ENCODE assay signal across 8 cellular contexts in genomic region chr19:48510421-48511268, GRCh38. TPM values are rescaled to one million over a fixed set of nuclear protein-coding genes. Genes with fewer than 3 reads are reported as not detected.
DNase-seq lines count a peak whose midpoint lies in the region; ATAC-seq and TF ChIP-seq lines count a peak whose summit lies in the region.

No MANE protein-coding gene starts in this region.

- H3K36me3 Mint-ChIP-seq in activated T-cell treated with anti-CD3 and anti-CD28 coated beads, Interleukin-2, amount 50 U/mL, for 24 hours (ENCODE audit: low read depth) = peaks cover 6% of the 10 kb centered on the region
- no peaks in the 10 kb centered on the region for H3K36me3 Mint-ChIP-seq in naive B cell
- no peaks in the 10 kb centered on the region for H3K36me3 Mint-ChIP-seq in stimulated activated naive B cell treated with anti-CD40 and anti-IgM and Interleukin-4, amounts not matched to agents 10 μg/mL and 1 μg/mL and 100 μg/mL, for 72 hours

- H3K4me3 ChIP-seq in esophagus squamous epithelium = peak overlapping the region in 3 of 4 donors; percentile 12 to 52 (median 22)

- ATAC-seq in naive B cell (ENCODE audit: low read depth in 2 of 2) (peak; percentile 57 to 68), HG02938 (IDR thresholded peaks at IDR 0.05; ENCODE audit: unreplicated experiment) (no peak)
- ATAC-seq in stimulated activated naive B cell treated with anti-CD40 and anti-IgM and Interleukin-4, amounts not matched to agents 10 μg/mL and 1 μg/mL and 100 μg/mL, for 72 hours (replicated peaks) = peak; percentile 65 to 71

- H3K27me3 ChIP-seq in esophagus squamous epithelium = peaks cover 5 to 52% (median 11%) of the 10 kb centered on the region in 4 donors

- H3K27ac Mint-ChIP-seq in activated T-cell treated with anti-CD3 and anti-CD28 coated beads, Interleukin-2, amount 50 U/mL, for 24 hours = peak overlapping the region; percentile 71
- H3K27ac Mint-ChIP-seq in naive B cell = peak overlapping the region in 2 of 6 donors; percentile 21 to 56
- H3K27ac Mint-ChIP-seq in stimulated activated naive B cell treated with anti-CD40 and anti-IgM and Interleukin-4, amounts not matched to agents 10 μg/mL and 1 μg/mL and 100 μg/mL, for 72 hours = no peak overlapping the region

- no peaks in the 10 kb centered on the region for H3K36me3 ChIP-seq in esophagus squamous epithelium

- WGBS in esophagus squamous epithelium, 2 donors = 3 to 12% methylated on average over 12 to 15 of the region's 24 CpGs

- no peaks in the 10 kb centered on the region for H3K27me3 Mint-ChIP-seq in activated T-cell treated with anti-CD3 and anti-CD28 coated beads, Interleukin-2, amount 50 U/mL, for 24 hours
- H3K27me3 Mint-ChIP-seq in naive B cell = peaks cover 8 to 39% (median 12%) of the 10 kb centered on the region in 3 donors
- H3K27me3 Mint-ChIP-seq in stimulated activated naive B cell treated with anti-CD40 and anti-IgM and Interleukin-4, amounts not matched to agents 10 μg/mL and 1 μg/mL and 100 μg/mL, for 72 hours = peaks cover 13 to 20% of the 10 kb centered on the region in 2 donors

- no peak for TF ChIP-seq POLR2A in esophagus squamous epithelium (IDR thresholded peaks at IDR 0.05)

- TF ChIP-seq CTCF in esophagus squamous epithelium (IDR thresholded peaks at IDR 0.05) = no peak

- no peaks in the 10 kb centered on the region for H3K9me3 ChIP-seq in esophagus squamous epithelium

- peaks cover 18% of the 10 kb centered on the region for H3K4me1 Mint-ChIP-seq in activated T-cell treated with anti-CD3 and anti-CD28 coated beads, Interleukin-2, amount 50 U/mL, for 24 hours (ENCODE audit: low read depth)
- H3K4me1 Mint-ChIP-seq in naive B cell = peaks cover 11 to 18% (median 14%) of the 10 kb centered on the region in 3 donors
- H3K4me1 Mint-ChIP-seq in stimulated activated naive B cell treated with anti-CD40 and anti-IgM and Interleukin-4, amounts not matched to agents 10 μg/mL and 1 μg/mL and 100 μg/mL, for 72 hours = peaks cover 6 to 18% of the 10 kb centered on the region in 2 donors

- no peaks in the 10 kb centered on the region for H3K9me3 Mint-ChIP-seq in activated T-cell treated with anti-CD3 and anti-CD28 coated beads, Interleukin-2, amount 50 U/mL, for 24 hours
- no peaks in the 10 kb centered on the region for H3K9me3 Mint-ChIP-seq in naive B cell
- H3K9me3 Mint-ChIP-seq in stimulated activated naive B cell treated with anti-CD40 and anti-IgM and Interleukin-4, amounts not matched to agents 10 μg/mL and 1 μg/mL and 100 μg/mL, for 72 hours = no peaks in the 10 kb centered on the region

- peak; percentile 44 for DNase-seq in NK-92 treated with Interleukin-12 subunit alpha and Interleukin-12 subunit beta, amount 100 ng/mL, for 24 hours (lab: John Stamatoyannopoulos, UW)
- no peak for DNase-seq in NK-92 (lab: John Stamatoyannopoulos, UW; ENCODE audit: unreplicated experiment)
- DNase-seq in NCI-H82 treated with DMSO at 0.1 percent for 48 hours (lab: John Stamatoyannopoulos, UW; ENCODE audit: unreplicated experiment) = peak; percentile 41
- DNase-seq in activated T-cell treated with anti-CD3 and anti-CD28 coated beads, Interleukin-2, amount 50 U/mL, for 24 hours = peak; percentile 86
- DNase-seq in esophagus squamous epithelium (lab: John Stamatoyannopoulos, UW) = no peak
- peak; percentile 61 for DNase-seq in naive B cell
- DNase-seq in stimulated activated naive B cell treated with anti-CD40 and anti-IgM and Interleukin-4, amounts not matched to agents 10 μg/mL and 1 μg/mL and 100 μg/mL, for 72 hours = no peak

- no peak overlapping the region for H3K27ac ChIP-seq in esophagus squamous epithelium

- H3K4me1 ChIP-seq in esophagus squamous epithelium = peaks cover 14 to 36% (median 17%) of the 10 kb centered on the region in 3 donors

- intact Hi-C loops in esophagus squamous epithelium (cut with DNase I) = no loop called here

- peak overlapping the region; percentile 81 for H3K4me3 Mint-ChIP-seq in activated T-cell treated with anti-CD3 and anti-CD28 coated beads, Interleukin-2, amount 50 U/mL, for 24 hours
- peak overlapping the region; percentile 42 to 88 (median 73) for H3K4me3 Mint-ChIP-seq in naive B cell
- peak overlapping the region; percentile 67 to 70 for H3K4me3 Mint-ChIP-seq in stimulated activated naive B cell treated with anti-CD40 and anti-IgM and Interleukin-4, amounts not matched to agents 10 μg/mL and 1 μg/mL and 100 μg/mL, for 72 hours

RNA-seq across cellular contexts. Expression of gene LMTK3, which starts 1.0 kb away (rescaled TPM):
- 1 to 10 TPM; 2.1 to 7.8 (median 2.8) TPM for total RNA-seq in esophagus squamous epithelium
- polyA plus RNA-seq in naive B cell (ENCODE audit: low read depth in 6 of 6) = not detected

RNA-seq across cellular contexts. Expression of gene SULT2B1, which starts 41.3 kb away (rescaled TPM):
- total RNA-seq in esophagus squamous epithelium = 100 to 1,000 TPM in 2 of 4 donors, 10 to 100 TPM in 2; 84.8 to 253 (median 150) TPM
- not detected for polyA plus RNA-seq in naive B cell (ENCODE audit: low read depth in 6 of 6)

RNA-seq across cellular contexts. Expression of gene CYTH2, which starts 41.5 kb away (rescaled TPM):
- 100 to 1,000 TPM in 1 of 4 donors, 10 to 100 TPM in 3; 40.8 to 101 (median 47.8) TPM for total RNA-seq in esophagus squamous epithelium
- 10 to 100 TPM in 5 of 6 donors, 1 to 10 TPM in 1; 10.0 to 29.9 (median 20.3) TPM for polyA plus RNA-seq in naive B cell (ENCODE audit: low read depth in 6 of 6)

RNA-seq across cellular contexts. Expression of gene KCNJ14, which starts 55.3 kb away (rescaled TPM):
- total RNA-seq in esophagus squamous epithelium = 1 to 10 TPM in 1 of 4 donors, under 1 TPM in 3; 0.57 to 1.3 (median 0.92) TPM
- under 1 TPM in 5 of 6 donors, not detected in 1; 0.12 to 0.72 (median 0.24) TPM for polyA plus RNA-seq in naive B cell (ENCODE audit: low read depth in 6 of 6)

Comparison
In these comparisons a context has a peak if more than half of its experiments do, and no peak if none do; other contexts are left out.
1. DNase-seq: peak in NK-92 treated with Interleukin-12 subunit alpha and Interleukin-12 subunit beta, amount 100 ng/mL, for 24 hours (single experiment), NCI-H82 treated with DMSO at 0.1 percent for 48 hours (single experiment), activated T-cell treated with anti-CD3 and anti-CD28 coated beads, Interleukin-2, amount 50 U/mL, for 24 hours (single experiment) and naive B cell (single experiment); none in NK-92 (single experiment), esophagus squamous epithelium (single experiment) and stimulated activated naive B cell treated with anti-CD40 and anti-IgM and Interleukin-4, amounts not matched to agents 10 μg/mL and 1 μg/mL and 100 μg/mL, for 72 hours (single experiment).
2. Peak in every context shown above with its lines, with median percentiles within 50 percentile points of each other: H3K4me3 Mint-ChIP-seq.